Comparison of ENCODE assay signal across 20 cellular contexts in genomic region chr5:127673401-127673800, GRCh38. TPM values are rescaled to one million over a fixed set of nuclear protein-coding genes. Genes with fewer than 3 reads are reported as not detected.
"Had no signal": no experiment of that assay in that cellular context is flagged by ENCODE, and none has a peak within 500 bp of the region (broad histone marks: within the 10 kb centered on the region; RNA-seq: fewer than 3 reads in every experiment).

No MANE protein-coding gene starts in this region.

- H3K27ac Mint-ChIP-seq: activated naive CD8-positive, alpha-beta T cell treated with anti-CD3 and anti-CD28 coated beads for 36 hours; activated T-helper 1 cell treated with anti-CD3 and anti-CD28 coated beads, Interleukin-12 subunit alpha, Interleukin-12 subunit beta, Interleukin-2, Interleukin-4 antibody, amounts not matched to agents 30 ng/mL and 10 ng/mL and 1 ng/mL, durations not matched to agents 14 hours and 24 hours and 36 hours; effector memory CD8-positive, alpha-beta T cell; memory B cell; natural killer cell; stimulated activated naive CD8-positive, alpha-beta T cell treated with anti-CD3 and anti-CD28 coated beads, Interleukin-15, Interleukin-2, amounts not matched to agents 100 ng/mL and 50 ng/mL, for 24 hours; type B pancreatic cell had no signal

- H3K79me2 ChIP-seq: hepatocyte had no signal

- DNase-seq: activated CD4-positive, CD25-positive, alpha-beta regulatory T cell treated with anti-CD3 and anti-CD28 coated beads, Interleukin-2, amount 50 U/mL, for 72 hours; activated naive CD8-positive, alpha-beta T cell treated with anti-CD3 and anti-CD28 coated beads for 36 hours; anterior cingulate cortex; brain microvascular endothelial cell; cerebellar nuclear complex; dermis blood vessel endothelial cell; effector memory CD8-positive, alpha-beta T cell; kidney; left lung; natural killer cell; small intestine; T-helper 9 cell had no signal

- H3K36me3 ChIP-seq: brain microvascular endothelial cell, left lung had no signal

- H3K27ac ChIP-seq: brain microvascular endothelial cell, hepatocyte, left lung had no signal

- H3K4me3 Mint-ChIP-seq: activated naive CD8-positive, alpha-beta T cell treated with anti-CD3 and anti-CD28 coated beads for 36 hours; activated T-helper 1 cell treated with anti-CD3 and anti-CD28 coated beads, Interleukin-12 subunit alpha, Interleukin-12 subunit beta, Interleukin-2, Interleukin-4 antibody, amounts not matched to agents 30 ng/mL and 10 ng/mL and 1 ng/mL, durations not matched to agents 14 hours and 24 hours and 36 hours; effector memory CD8-positive, alpha-beta T cell; memory B cell; natural killer cell; stimulated activated naive CD8-positive, alpha-beta T cell treated with anti-CD3 and anti-CD28 coated beads, Interleukin-15, Interleukin-2, amounts not matched to agents 100 ng/mL and 50 ng/mL, for 24 hours; type B pancreatic cell had no signal

- H3K4me2 ChIP-seq: hepatocyte had no signal

- H3K4me3 ChIP-seq: hepatocyte, left lung had no signal

- ATAC-seq: effector memory CD8-positive, alpha-beta T cell; left lung; natural killer cell had no signal

- H2AFZ ChIP-seq: hepatocyte had no signal

- H3K36me3 Mint-ChIP-seq: activated naive CD8-positive, alpha-beta T cell treated with anti-CD3 and anti-CD28 coated beads for 36 hours; memory B cell; natural killer cell; type B pancreatic cell had no signal

- H3K4me1 Mint-ChIP-seq: activated naive CD8-positive, alpha-beta T cell treated with anti-CD3 and anti-CD28 coated beads for 36 hours; memory B cell; natural killer cell had no signal

- H3K9me3 Mint-ChIP-seq: activated naive CD8-positive, alpha-beta T cell treated with anti-CD3 and anti-CD28 coated beads for 36 hours; activated T-helper 1 cell treated with anti-CD3 and anti-CD28 coated beads, Interleukin-12 subunit alpha, Interleukin-12 subunit beta, Interleukin-2, Interleukin-4 antibody, amounts not matched to agents 30 ng/mL and 10 ng/mL and 1 ng/mL, durations not matched to agents 14 hours and 24 hours and 36 hours; effector memory CD8-positive, alpha-beta T cell had no signal

- H3K27me3 ChIP-seq: brain microvascular endothelial cell, hepatocyte, left lung had no signal

- H3K9me3 ChIP-seq: left lung had no signal

- H3K27me3 Mint-ChIP-seq: effector memory CD8-positive, alpha-beta T cell; type B pancreatic cell had no signal

- H3K4me1 ChIP-seq: left lung had no signal

RNA-seq across cellular contexts. Expression of gene CTXN3, which starts 24.5 kb away (rescaled TPM):
- total RNA-seq: activated CD8-positive, alpha-beta memory T cell treated with anti-CD3 and anti-CD28 coated beads for 36 hours; activated naive CD8-positive, alpha-beta T cell treated with anti-CD3 and anti-CD28 coated beads for 36 hours; activated T-helper 1 cell treated with anti-CD3 and anti-CD28 coated beads, Interleukin-12 subunit alpha, Interleukin-12 subunit beta, Interleukin-2, Interleukin-4 antibody, amounts not matched to agents 30 ng/mL and 10 ng/mL and 1 ng/mL, durations not matched to agents 14 hours and 24 hours and 36 hours; dermis blood vessel endothelial cell; glomerular endothelial cell; hepatocyte; left lung; mucosa of gallbladder; natural killer cell had no signal
- polyA plus RNA-seq: hepatocyte, small intestine had no signal

RNA-seq across cellular contexts. Expression of gene CCDC192, which starts 29.8 kb away (rescaled TPM):
- total RNA-seq: activated CD8-positive, alpha-beta memory T cell treated with anti-CD3 and anti-CD28 coated beads for 36 hours; activated naive CD8-positive, alpha-beta T cell treated with anti-CD3 and anti-CD28 coated beads for 36 hours; activated T-helper 1 cell treated with anti-CD3 and anti-CD28 coated beads, Interleukin-12 subunit alpha, Interleukin-12 subunit beta, Interleukin-2, Interleukin-4 antibody, amounts not matched to agents 30 ng/mL and 10 ng/mL and 1 ng/mL, durations not matched to agents 14 hours and 24 hours and 36 hours; dermis blood vessel endothelial cell; glomerular endothelial cell; hepatocyte; kidney; left lung; mucosa of gallbladder; natural killer cell had no signal
